26 cellular contexts compared by ENCODE assay signal in genomic region chr7:131312838-131313237, GRCh38.
"Had no signal": no experiment of that assay in that cellular context is flagged by ENCODE, and none has a peak within 500 bp of the region (broad histone marks: within the 10 kb centered on the region; RNA-seq: fewer than 3 reads in every experiment).

No MANE protein-coding gene starts in this region.

- H3K4me3 Mint-ChIP-seq: dendritic cell treated with granulocyte-macrophage colony-stimulating factor and Interleukin-4, amounts not matched to agents 40 ng/mL and 50 ng/mL, for 4 days; effector memory CD8-positive, alpha-beta T cell; endodermal cell; mesothelial cell of epicardium had no signal

- H3K27ac ChIP-seq: colonic mucosa, epithelial cell of prostate, esophagus squamous epithelium, gastrocnemius medialis, heart right ventricle, left lung, lower lobe of right lung had no signal

- H3K9me3 ChIP-seq: colonic mucosa, esophagus squamous epithelium, gastrocnemius medialis, lower lobe of right lung had no signal

- H3K36me3 ChIP-seq: colonic mucosa, esophagus squamous epithelium, gastrocnemius medialis, heart right ventricle, left lung, lower lobe of right lung had no signal

- FAIRE-seq: endometrium, islet of Langerhans, keratinocyte had no signal

- H3K4me1 Mint-ChIP-seq: mesothelial cell of epicardium had no signal

- H3K4me1 ChIP-seq: colonic mucosa, esophagus squamous epithelium, gastrocnemius medialis, heart right ventricle, left lung, lower lobe of right lung had no signal

- H3K27me3 Mint-ChIP-seq: dendritic cell treated with granulocyte-macrophage colony-stimulating factor and Interleukin-4, amounts not matched to agents 40 ng/mL and 50 ng/mL, for 4 days had no signal

- H3K27ac Mint-ChIP-seq: dendritic cell treated with granulocyte-macrophage colony-stimulating factor and Interleukin-4, amounts not matched to agents 40 ng/mL and 50 ng/mL, for 4 days; effector memory CD8-positive, alpha-beta T cell; endodermal cell; mesothelial cell of epicardium had no signal

- ATAC-seq: effector memory CD8-positive, alpha-beta T cell; esophagus mucosa; gastrocnemius medialis; heart right ventricle; left cardiac atrium; left lung; left ventricle myocardium superior; lower lobe of right lung had no signal

- H3K4me3 ChIP-seq: colonic mucosa, esophagus squamous epithelium, gastrocnemius medialis, heart right ventricle, left lung, lower lobe of right lung had no signal

- DNase-seq: colonic mucosa; cortex of kidney; effector CD8-positive, alpha-beta T cell; effector memory CD8-positive, alpha-beta T cell; endodermal cell; erythroblast; esophagus squamous epithelium; foreskin fibroblast; foreskin melanocyte; gastrocnemius medialis; glutamatergic neuron; head of caudate nucleus; heart right ventricle; hippocampal formation; left cardiac atrium; left lung; left ventricle myocardium superior; lower lobe of right lung; mesenchymal stem cell had no signal

- H3K27me3 ChIP-seq: colonic mucosa, esophagus squamous epithelium, gastrocnemius medialis, heart right ventricle, left lung had no signal
